ENCODE assay signal across 1 cellular context in the genomic region with DNA sequence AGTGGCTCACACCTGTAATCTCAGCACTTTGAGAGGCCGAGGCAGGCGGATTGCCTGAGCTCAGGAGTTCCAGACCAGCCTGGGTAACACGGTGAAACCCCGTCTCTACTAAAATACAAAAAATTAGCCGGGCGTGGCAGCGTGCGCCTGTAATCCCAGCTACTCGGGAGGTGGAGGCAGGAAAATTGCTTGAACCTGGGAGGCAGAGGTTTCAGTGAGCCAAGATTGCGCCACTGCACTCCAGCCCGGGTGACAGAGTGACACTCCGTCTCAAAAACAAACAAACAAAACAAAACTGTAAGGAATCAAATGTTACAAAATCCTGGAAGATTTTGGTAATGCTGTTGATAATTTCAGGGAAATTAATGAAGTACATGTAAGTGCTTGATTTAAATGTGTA.
A peak's percentile ranks its signal among the peaks of the same experiment; 100 is the strongest.
TF ChIP-seq lines count a peak whose summit lies in the region.

No MANE protein-coding gene starts in this region.

TF ChIP-seq in liver, 16 proteins besides CTCF, POLR2A, EP300 and RAD21:
- TF ChIP-seq SP1 (IDR thresholded peaks at IDR 0.05): peak; percentile 8
- TF ChIP-seq RXRA (IDR thresholded peaks at IDR 0.05): peak; percentile 23 to 44
- peak; percentile 47 to 61 for TF ChIP-seq HNF4A (conservative IDR thresholded peaks at IDR 0.05)
